24 cellular contexts compared by ENCODE assay signal in the genomic region with DNA sequence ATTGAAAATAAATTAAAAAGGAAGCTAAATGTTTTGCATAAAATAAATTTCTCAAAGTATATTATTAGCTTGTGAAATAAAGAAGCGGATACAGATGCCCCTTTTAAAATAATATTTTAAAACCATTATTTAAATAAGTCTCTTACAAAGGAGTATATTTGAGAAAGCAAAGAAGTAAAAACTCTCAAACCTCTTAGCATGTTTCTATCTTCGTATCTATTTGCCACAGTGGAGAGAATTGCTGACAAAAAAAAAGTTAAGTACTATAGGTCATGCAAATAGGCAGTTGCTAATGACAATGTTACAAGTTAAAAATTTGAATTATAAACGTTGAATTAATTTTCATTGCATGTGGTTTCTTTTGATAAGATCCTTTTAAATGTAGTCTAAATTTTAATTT. TPM values are rescaled to one million over a fixed set of nuclear protein-coding genes. Genes with fewer than 3 reads are reported as not detected.
A peak's percentile ranks its signal among the peaks of the same experiment; 100 is the strongest.
DNase-seq lines count a peak whose midpoint lies in the region; ATAC-seq, FAIRE-seq and TF ChIP-seq lines count a peak whose summit lies in the region.
"Had no signal": no experiment of that assay in that cellular context is flagged by ENCODE, and none has a peak within 500 bp of the region (broad histone marks: within the 10 kb centered on the region; RNA-seq: fewer than 3 reads in every experiment).

No MANE protein-coding gene starts in this region.

- DNase-seq in NCI-H226 (no peak), NCI-H2171 treated with DMSO at 0.1 percent for 48 hours (lab: John Stamatoyannopoulos, UW) (no peak)
- DNase-seq in natural killer cell treated with Interleukin-12 subunit alpha and Interleukin-12 subunit beta and Interleukin-15 and Interleukin-18, amount 100 ng/mL, for 72 hours (ENCODE audit: low spot score), result no peak
- DNase-seq: 8988T; ACHN; AML-193; BE2C; CD4-positive, alpha-beta T cell; CD8-positive, alpha-beta memory T cell; DMS 273 treated with DMSO at 0.1 percent for 48 hours; DMS79; GM23248 had no signal

- H3K27ac ChIP-seq in SU-DHL-6 (ENCODE audit: low read depth, low read length), result peak overlapping the region; percentile 79
- H3K27ac ChIP-seq: A549; BLaER1 treated with 17β-estradiol and CSF1 and Interleukin-3, amounts not matched to agents 10 nM and 100 nM; GM23248 had no signal

- H3F3A ChIP-seq in SU-DHL-6 (ENCODE audit: insufficient read depth), result no peaks in the 10 kb centered on the region

- H2AFZ ChIP-seq in SU-DHL-6 (ENCODE audit: low read depth, low read length, severe bottlenecking), result no peak overlapping the region
- H2AFZ ChIP-seq: GM23248 had no signal

- no peaks in the 10 kb centered on the region for H3K36me3 ChIP-seq in SU-DHL-6 (ENCODE audit: low read length)
- H3K36me3 ChIP-seq: BE2C; BLaER1 treated with 17β-estradiol and CSF1 and Interleukin-3, amounts not matched to agents 10 nM and 100 nM; HAP-1 had no signal

- peak overlapping the region; percentile 11; the same call in 1 of the 2 replicates for H3K9ac ChIP-seq in SU-DHL-6 (ENCODE audit: low read length)
- H3K9ac ChIP-seq: BLaER1 treated with 17β-estradiol and CSF1 and Interleukin-3, amounts not matched to agents 10 nM and 100 nM; GM23248 had no signal

- peaks cover 2 to 7% of the 10 kb centered on the region in 2 donors for H3K27me3 Mint-ChIP-seq in natural killer cell treated with Interleukin-12 subunit alpha and Interleukin-12 subunit beta and Interleukin-15 and Interleukin-18, amount 100 ng/mL, for 72 hours

- no peaks in the 10 kb centered on the region for H3K9me3 ChIP-seq in SU-DHL-6 (ENCODE audit: insufficient read depth, low read length)
- H3K9me3 ChIP-seq: A549; BE2C; BLaER1 treated with 17β-estradiol and CSF1 and Interleukin-3, amounts not matched to agents 10 nM and 100 nM; HAP-1 had no signal

- H3K4me1 Mint-ChIP-seq in natural killer cell treated with Interleukin-12 subunit alpha and Interleukin-12 subunit beta and Interleukin-15 and Interleukin-18, amount 100 ng/mL, for 72 hours (ENCODE audit: low read depth in 2 of 2), result no peaks in the 10 kb centered on the region
- H3K4me1 Mint-ChIP-seq: CD8-positive, alpha-beta memory T cell had no signal

- no peak overlapping the region for H3K4me3 ChIP-seq in SU-DHL-6 (ENCODE audit: insufficient read depth, low read length, poor library complexity, severe bottlenecking)
- H3K4me3 ChIP-seq: A549; BLaER1 treated with 17β-estradiol and CSF1 and Interleukin-3, amounts not matched to agents 10 nM and 100 nM; GM23248; HAP-1 had no signal

- no peaks in the 10 kb centered on the region for H3K9me3 Mint-ChIP-seq in natural killer cell treated with Interleukin-12 subunit alpha and Interleukin-12 subunit beta and Interleukin-15 and Interleukin-18, amount 100 ng/mL, for 72 hours
- H3K9me3 Mint-ChIP-seq: CD4-positive, alpha-beta T cell; CD8-positive, alpha-beta memory T cell had no signal

- no peak overlapping the region for H3K27ac Mint-ChIP-seq in natural killer cell treated with Interleukin-12 subunit alpha and Interleukin-12 subunit beta and Interleukin-15 and Interleukin-18, amount 100 ng/mL, for 72 hours
- H3K27ac Mint-ChIP-seq: CD4-positive, alpha-beta T cell had no signal

- no peak overlapping the region for H3K4me3 Mint-ChIP-seq in natural killer cell treated with Interleukin-12 subunit alpha and Interleukin-12 subunit beta and Interleukin-15 and Interleukin-18, amount 100 ng/mL, for 72 hours
- H3K4me3 Mint-ChIP-seq: CD14-positive monocyte; CD4-positive, alpha-beta T cell; CD8-positive, alpha-beta memory T cell had no signal

- ATAC-seq in GM18868 (IDR thresholded peaks at IDR 0.05; ENCODE audit: unreplicated experiment), result no peak
- ATAC-seq in natural killer cell treated with Interleukin-12 subunit alpha and Interleukin-12 subunit beta and Interleukin-15 and Interleukin-18, amount 100 ng/mL, for 72 hours, result no peak
- ATAC-seq: A549 had no signal

- peak overlapping the region; percentile 39 for H3K4me2 ChIP-seq in SU-DHL-6 (ENCODE audit: low read depth, low read length, poor library complexity, severe bottlenecking)
- H3K4me2 ChIP-seq: A549; BLaER1 treated with 17β-estradiol and CSF1 and Interleukin-3, amounts not matched to agents 10 nM and 100 nM had no signal

- peak; percentile 45 for FAIRE-seq in G401.6 (lab: Jason Lieb, UNC)
- peak; percentile 27 for FAIRE-seq in islet of Langerhans (lab: Jason Lieb, UNC)
- FAIRE-seq: A549, D721Med, GM12892, GM19239, H54 had no signal

- H3K79me2 ChIP-seq in SU-DHL-6 (ENCODE audit: insufficient read depth, low read length), result no peaks in the 10 kb centered on the region

- H3K9me2 ChIP-seq in SU-DHL-6 (replicated peaks; ENCODE audit: insufficient read depth, low read length), result no peaks in the 10 kb centered on the region

- no peak for TF ChIP-seq CTCF in SU-DHL-6 (IDR thresholded peaks at IDR 0.05; ENCODE audit: insufficient read depth, low read length, poor library complexity, severe bottlenecking)

- no peaks in the 10 kb centered on the region for H3K27me3 ChIP-seq in SU-DHL-6 (ENCODE audit: low read length)
- H3K27me3 ChIP-seq: BE2C; BLaER1 treated with 17β-estradiol and CSF1 and Interleukin-3, amounts not matched to agents 10 nM and 100 nM had no signal

- no peaks in the 10 kb centered on the region for H3K36me3 Mint-ChIP-seq in natural killer cell treated with Interleukin-12 subunit alpha and Interleukin-12 subunit beta and Interleukin-15 and Interleukin-18, amount 100 ng/mL, for 72 hours
- H3K36me3 Mint-ChIP-seq: CD14-positive monocyte; CD8-positive, alpha-beta memory T cell had no signal

- H4K20me1 ChIP-seq in SU-DHL-6 (ENCODE audit: low read depth, low read length), result no peaks in the 10 kb centered on the region
- H4K20me1 ChIP-seq: BLaER1 treated with 17β-estradiol and CSF1 and Interleukin-3, amounts not matched to agents 10 nM and 100 nM had no signal

RNA-seq across cellular contexts. Expression of gene PDGFRA, which starts 44.5 kb away (rescaled TPM):
- total RNA-seq in natural killer cell treated with Interleukin-12 subunit alpha and Interleukin-12 subunit beta and Interleukin-15 and Interleukin-18, amount 100 ng/mL, for 72 hours, result under 1 TPM in 1 of 2 donors, not detected in 1; 0.05 TPM
- total RNA-seq: CD4-positive, alpha-beta T cell; CD8-positive, alpha-beta memory T cell had no signal
